1 cellular context compared by ENCODE assay signal in genomic region chr1:62778208-62778607, GRCh38.
TF ChIP-seq lines count a peak whose summit lies in the region.

No MANE protein-coding gene starts in this region.

TF ChIP-seq in GM23338, 12 proteins besides CTCF, POLR2A, EP300 and RAD21 (continued from another document):
- TF ChIP-seq REST (IDR thresholded peaks at IDR 0.05; ENCODE audit: unreplicated experiment) (no peak), ETS1 (IDR thresholded peaks at IDR 0.05) (no peak), EZH2 (IDR thresholded peaks at IDR 0.05; ENCODE audit: low read depth, unreplicated experiment) (no peak), ZNF462 (CRISPR knock-in tag; IDR thresholded peaks at IDR 0.05) (no peak), ZNF331 (CRISPR knock-in tag; IDR thresholded peaks at IDR 0.05; ENCODE audit: low read depth) (no peak), JUNB (IDR thresholded peaks at IDR 0.05; ENCODE audit: unreplicated experiment) (no peak), CREB1 (CRISPR knock-in tag; IDR thresholded peaks at IDR 0.05; ENCODE audit: low read depth) (no peak), POLR2AphosphoS5 (IDR thresholded peaks at IDR 0.05; ENCODE audit: low read depth) (no peak)
TF ChIP-seq in GM23338: peak in this region for 0.
